ENCODE assay signal across 17 cellular contexts in the genomic region with DNA sequence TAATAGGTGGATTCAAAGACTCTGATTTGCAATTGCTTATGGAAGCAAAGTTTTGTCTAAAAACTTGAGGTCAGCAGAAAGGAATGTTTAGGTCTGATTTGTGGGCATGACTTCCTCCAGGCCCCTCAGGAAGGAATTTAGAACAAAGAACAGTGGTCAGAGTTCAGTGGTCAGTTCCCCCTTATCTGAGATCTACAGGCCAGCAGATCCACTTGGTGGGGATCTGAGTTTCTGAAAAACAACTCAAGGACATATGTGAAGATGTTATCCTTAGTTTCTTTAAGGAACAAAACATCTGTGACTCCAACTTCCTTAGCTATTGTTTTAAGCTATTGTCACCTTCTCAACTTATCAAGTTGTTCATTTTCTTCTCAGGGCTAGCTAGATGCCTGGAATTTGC. TPM values are rescaled to one million over a fixed set of nuclear protein-coding genes. Genes with fewer than 3 reads are reported as not detected.
A peak's percentile ranks its signal among the peaks of the same experiment; 100 is the strongest.
DNase-seq lines count a peak whose midpoint lies in the region; ATAC-seq, FAIRE-seq and TF ChIP-seq lines count a peak whose summit lies in the region.
"Had no signal": no experiment of that assay in that cellular context is flagged by ENCODE, and none has a peak within 500 bp of the region (broad histone marks: within the 10 kb centered on the region; RNA-seq: fewer than 3 reads in every experiment).

No MANE protein-coding gene starts in this region.

- no peaks in the 10 kb centered on the region for H4K20me1 ChIP-seq in astrocyte (ENCODE audit: insufficient read depth, low read length)

- H3K27ac ChIP-seq in astrocyte (ENCODE audit: low read depth, low read length) (no peak overlapping the region), upper lobe of left lung (no peak overlapping the region), left lung (no peak overlapping the region)
- H3K27ac ChIP-seq: right atrium auricular region, upper lobe of right lung had no signal

- H2AFZ ChIP-seq in astrocyte (ENCODE audit: low read depth, low read length): no peak overlapping the region

- H3K36me3 ChIP-seq in astrocyte (ENCODE audit: insufficient read depth, low read length): no peaks in the 10 kb centered on the region
- no peaks in the 10 kb centered on the region for H3K36me3 ChIP-seq in upper lobe of left lung
- no peaks in the 10 kb centered on the region for H3K36me3 ChIP-seq in left lung
- H3K36me3 ChIP-seq: right atrium auricular region, upper lobe of right lung had no signal

- H3K9ac ChIP-seq in astrocyte (ENCODE audit: low read length): no peak overlapping the region

- H3K4me1 ChIP-seq in astrocyte (ENCODE audit: insufficient read depth, low read length) (no peaks in the 10 kb centered on the region), upper lobe of left lung (no peaks in the 10 kb centered on the region), left lung (no peaks in the 10 kb centered on the region)
- H3K4me1 ChIP-seq: right atrium auricular region, upper lobe of right lung had no signal

- peak overlapping the region; percentile 86 for H3K27ac Mint-ChIP-seq in astrocyte (ENCODE audit: unreplicated experiment)
- H3K27ac Mint-ChIP-seq: activated T-helper 17 cell treated with anti-CD3 and anti-CD28 coated beads, Interleukin-2, amount 50 U/mL, for 72 hours had no signal

- H3K9me3 Mint-ChIP-seq in astrocyte (ENCODE audit: unreplicated experiment): no peaks in the 10 kb centered on the region
- H3K9me3 Mint-ChIP-seq: activated T-helper 17 cell treated with anti-CD3 and anti-CD28 coated beads, Interleukin-2, amount 50 U/mL, for 72 hours had no signal

- DNase-seq in HT1080 (ENCODE audit: low read depth): peak; percentile 63
- DNase-seq in astrocyte (ENCODE audit: low read depth): peak; percentile 27
- peak; percentile 33 for DNase-seq in kidney glomerular epithelial cell (lab: John Stamatoyannopoulos, UW)
- peak; percentile 45 for DNase-seq in renal cortical epithelial cell (ENCODE audit: low read depth)
- no peak for DNase-seq in upper lobe of left lung
- no peak for DNase-seq in left lung
- DNase-seq: activated CD4-positive, alpha-beta T cell treated with anti-CD3 and anti-CD28 coated beads for 1 hour; hypothalamus; NCI-H1417; NCI-H2171 treated with DMSO at 0.1 percent for 48 hours; stimulated activated naive CD4-positive, alpha-beta T cell treated with Interleukin-2 at 50 U/mL for 16 hours; T-helper 9 cell; upper lobe of right lung had no signal

- no peak for TF ChIP-seq POLR2A in upper lobe of left lung (IDR thresholded peaks at IDR 0.05)

- peak overlapping the region; percentile 30 for H3K4me2 ChIP-seq in astrocyte (ENCODE audit: low read length)

- H3K4me1 Mint-ChIP-seq in astrocyte (ENCODE audit: low read depth, unreplicated experiment): peaks cover 14% of the 10 kb centered on the region
- H3K4me1 Mint-ChIP-seq: activated T-helper 17 cell treated with anti-CD3 and anti-CD28 coated beads, Interleukin-2, amount 50 U/mL, for 72 hours had no signal

- peaks cover 3% of the 10 kb centered on the region for H3K27me3 Mint-ChIP-seq in astrocyte (ENCODE audit: low read depth, unreplicated experiment)

- H3K9me3 ChIP-seq in astrocyte (ENCODE audit: insufficient read depth, low read depth, low read length) (no peaks in the 10 kb centered on the region), upper lobe of left lung (no peaks in the 10 kb centered on the region), left lung (no peaks in the 10 kb centered on the region)
- H3K9me3 ChIP-seq: right atrium auricular region, upper lobe of right lung had no signal

- H3K79me2 ChIP-seq in astrocyte (ENCODE audit: insufficient read depth, low read length): no peaks in the 10 kb centered on the region

- intact Hi-C loops in left lung (cut with DNase I): no loop called here

- no peak for TF ChIP-seq EP300 in upper lobe of left lung (IDR thresholded peaks at IDR 0.05)

- no peak for FAIRE-seq in astrocyte (lab: Jason Lieb, UNC)
- FAIRE-seq: endometrium had no signal

- H3K36me3 Mint-ChIP-seq in astrocyte (ENCODE audit: low read depth, unreplicated experiment): no peaks in the 10 kb centered on the region

- no peak for TF ChIP-seq CTCF in astrocyte (IDR thresholded peaks at IDR 0.05; ENCODE audit: insufficient read depth, low read depth, low read length)
- TF ChIP-seq CTCF in upper lobe of left lung (IDR thresholded peaks at IDR 0.05): no peak
- no peak for TF ChIP-seq CTCF in left lung (IDR thresholded peaks at IDR 0.05)

- H3K4me3 Mint-ChIP-seq in astrocyte (ENCODE audit: unreplicated experiment): no peak overlapping the region
- H3K4me3 Mint-ChIP-seq: activated T-helper 17 cell treated with anti-CD3 and anti-CD28 coated beads, Interleukin-2, amount 50 U/mL, for 72 hours had no signal

- H3K27me3 ChIP-seq in astrocyte (ENCODE audit: insufficient read depth, low read length) (no peaks in the 10 kb centered on the region), upper lobe of left lung (no peaks in the 10 kb centered on the region), left lung (peaks cover 0 to 5% of the 10 kb centered on the region in 2 donors)
- H3K27me3 ChIP-seq: right atrium auricular region, upper lobe of right lung had no signal

- ATAC-seq in upper lobe of left lung (ENCODE audit: low FRiP score in 2 of 2) (no peak), GM19023 (IDR thresholded peaks at IDR 0.05; ENCODE audit: unreplicated experiment) (no peak), left lung (no peak)
- ATAC-seq: activated T-helper 17 cell treated with anti-CD3 and anti-CD28 coated beads, Interleukin-2, amount 50 U/mL, for 72 hours; upper lobe of right lung had no signal

- no peak overlapping the region for H3K4me3 ChIP-seq in astrocyte (ENCODE audit: insufficient read depth, low read depth, low read length)
- no peak overlapping the region for H3K4me3 ChIP-seq in upper lobe of left lung
- no peak overlapping the region for H3K4me3 ChIP-seq in left lung
- H3K4me3 ChIP-seq: right atrium auricular region, upper lobe of right lung had no signal

RNA-seq across cellular contexts. Expression of a gene that starts 28.0 kb away (rescaled TPM):
- total RNA-seq in HT1080 (2014; rRNA removed; shearing (Covaris generic)): 11.7 and 13.6 TPM in 2 replicates
- 10.0 and 11.1 TPM in 2 replicates for polyA plus RNA-seq in HT1080 (2015; cell fraction: cytosol; rRNA removed)
- polyA plus RNA-seq in HT1080 (2015; cell fraction: nucleus; rRNA removed): 9.3 and 9.4 TPM in 2 replicates
- total RNA-seq in astrocyte (20.1 and 27.3 TPM in 2 replicates), renal cortical epithelial cell (32.6 and 35.2 TPM in 2 replicates), upper lobe of left lung (10 to 100 TPM in 4 of 6 donors, 1 to 10 TPM in 2; 3.0 to 23.9 (median 10.0) TPM), left lung (10 to 100 TPM; 12.3 to 14.4 TPM)

Comparison
In these comparisons a context has a peak if more than half of its experiments do, and no peak if none do; other contexts are left out.
1. DNase-seq: peak in HT1080 (single experiment), astrocyte (single experiment), kidney glomerular epithelial cell (single experiment) and renal cortical epithelial cell (single experiment); none in upper lobe of left lung (0 of 2) and left lung (0 of 2).